In the genomic region with DNA sequence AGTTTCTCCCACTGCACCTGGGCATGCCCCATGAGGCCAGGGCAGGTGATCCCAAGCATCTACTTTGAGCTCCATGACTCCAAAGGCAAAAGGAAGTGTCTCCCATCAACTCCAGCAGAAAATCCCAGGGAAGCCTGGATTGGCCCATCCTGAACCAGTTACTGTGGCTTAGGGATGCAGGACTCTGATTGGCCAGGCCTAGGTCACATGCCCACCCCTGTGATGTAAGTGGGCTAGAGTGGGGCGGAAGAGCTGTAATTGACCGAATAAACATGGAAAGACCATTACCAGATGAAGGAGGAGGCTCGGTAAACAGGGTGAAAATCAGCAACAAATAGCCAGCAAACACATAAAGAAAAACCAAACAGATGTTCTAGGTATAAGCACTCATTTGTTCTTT, we compare ENCODE assay signal across 23 cellular contexts. TPM values are rescaled to one million over a fixed set of nuclear protein-coding genes. Genes with fewer than 3 reads are reported as not detected.
DNase-seq lines count a peak whose midpoint lies in the region; ATAC-seq and TF ChIP-seq lines count a peak whose summit lies in the region.
"Had no signal": no experiment of that assay in that cellular context is flagged by ENCODE, and none has a peak within 500 bp of the region (broad histone marks: within the 10 kb centered on the region; RNA-seq: fewer than 3 reads in every experiment).

No MANE protein-coding gene starts in this region.

- H3K79me2 ChIP-seq in MM.1S (ENCODE audit: low read length): no peaks in the 10 kb centered on the region

- H3K36me3 Mint-ChIP-seq in endodermal cell (ENCODE audit: low read depth): no peaks in the 10 kb centered on the region
- H3K36me3 Mint-ChIP-seq in activated naive CD8-positive, alpha-beta T cell treated with anti-CD3 and anti-CD28 coated beads for 36 hours: no peaks in the 10 kb centered on the region
- H3K36me3 Mint-ChIP-seq: CD4-positive, alpha-beta memory T cell had no signal

- H3K27ac Mint-ChIP-seq in endodermal cell: no peak overlapping the region
- no peak overlapping the region for H3K27ac Mint-ChIP-seq in activated naive CD8-positive, alpha-beta T cell treated with anti-CD3 and anti-CD28 coated beads for 36 hours
- H3K27ac Mint-ChIP-seq: CD4-positive, alpha-beta memory T cell had no signal

- intact Hi-C loops in upper lobe of right lung (cut with DNase I): no loop called here

- H2AFZ ChIP-seq in MM.1S (ENCODE audit: low read length): no peak overlapping the region

- TF ChIP-seq CTCF in AG04450 (IDR thresholded peaks at IDR 0.05; ENCODE audit: low read depth, low read length) (no peak), endodermal cell (conservative IDR thresholded peaks at IDR 0.05) (no peak), upper lobe of right lung (IDR thresholded peaks at IDR 0.05) (no peak), MM.1S (IDR thresholded peaks at IDR 0.05; ENCODE audit: low read length) (no peak)

- ATAC-seq in upper lobe of right lung: no peak
- no peak for ATAC-seq in HG03460 (IDR thresholded peaks at IDR 0.05; ENCODE audit: unreplicated experiment)
- ATAC-seq: GM12878, Panc1 had no signal

- no peak overlapping the region for H3K4me3 Mint-ChIP-seq in endodermal cell
- H3K4me3 Mint-ChIP-seq in activated naive CD8-positive, alpha-beta T cell treated with anti-CD3 and anti-CD28 coated beads for 36 hours: no peak overlapping the region
- H3K4me3 Mint-ChIP-seq: CD4-positive, alpha-beta memory T cell had no signal

- H3K27me3 ChIP-seq in AG04450 (ENCODE audit: control insufficient read depth, insufficient read depth, low read length) (peaks cover 9% of the 10 kb centered on the region), endodermal cell (ENCODE audit: control insufficient read depth, insufficient read depth, low read length, poor library complexity, severe bottlenecking) (no peaks in the 10 kb centered on the region), upper lobe of right lung (peaks cover 21% of the 10 kb centered on the region), MM.1S (replicated peaks; ENCODE audit: insufficient read depth, low read length) (peaks cover 71% of the 10 kb centered on the region)
- H3K27me3 ChIP-seq: BLaER1 treated with 17β-estradiol and CSF1 and Interleukin-3, amounts not matched to agents 10 nM and 100 nM had no signal

- H3K9me3 Mint-ChIP-seq in endodermal cell: peaks cover 19% of the 10 kb centered on the region
- H3K9me3 Mint-ChIP-seq in activated naive CD8-positive, alpha-beta T cell treated with anti-CD3 and anti-CD28 coated beads for 36 hours: peaks cover 6% of the 10 kb centered on the region

- H3K4me2 ChIP-seq in MM.1S (ENCODE audit: low read depth, low read length): no peak overlapping the region
- H3K4me2 ChIP-seq: BLaER1 treated with 17β-estradiol and CSF1 and Interleukin-3, amounts not matched to agents 10 nM and 100 nM; KMS-11 had no signal

- H3K4me1 ChIP-seq in endodermal cell (ENCODE audit: control insufficient read depth, insufficient read depth, low read length): no peaks in the 10 kb centered on the region
- H3K4me1 ChIP-seq in upper lobe of right lung: no peaks in the 10 kb centered on the region
- H3K4me1 ChIP-seq in MM.1S (ENCODE audit: low read length): no peaks in the 10 kb centered on the region
- H3K4me1 ChIP-seq: Caco-2 had no signal

- H3F3A ChIP-seq in MM.1S (ENCODE audit: insufficient read depth, low read length): no peaks in the 10 kb centered on the region

- POLR2A ChIA-PET in AG04450 (lab: Yijun Ruan, JAX): no interaction called here

- peaks cover 6% of the 10 kb centered on the region for H3K27me3 Mint-ChIP-seq in endodermal cell (ENCODE audit: insufficient read depth)
- peaks cover 16% of the 10 kb centered on the region for H3K27me3 Mint-ChIP-seq in activated naive CD8-positive, alpha-beta T cell treated with anti-CD3 and anti-CD28 coated beads for 36 hours

- 85 to 92% methylated on average over 3 of the region's 3 CpGs for WGBS in endodermal cell (ENCODE audit: insufficient coverage in 1 of 2, insufficient read length in 1 of 2), 2 experiments

- H3K27ac ChIP-seq in AG04450 (ENCODE audit: low read depth, low read length) (peak overlapping the region; percentile 11), endodermal cell (ENCODE audit: low read depth, low read length) (no peak overlapping the region), upper lobe of right lung (no peak overlapping the region), MM.1S (ENCODE audit: low read length) (no peak overlapping the region)
- H3K27ac ChIP-seq: BLaER1 treated with 17β-estradiol and CSF1 and Interleukin-3, amounts not matched to agents 10 nM and 100 nM; KMS-11 had no signal

- CTCF ChIA-PET in AG04450 (lab: Charles Lee): interaction anchor here (1.4 kb wide), 1 partner anchor 298 kb away, joined by 3 read pairs; no protein-coding TSS in a partner anchor

- H3K4me3 ChIP-seq in AG04450 (ENCODE audit: low read depth, low read length) (no peak overlapping the region), endodermal cell (ENCODE audit: low read length) (no peak overlapping the region), upper lobe of right lung (no peak overlapping the region), MM.1S (ENCODE audit: low read length) (no peak overlapping the region)
- H3K4me3 ChIP-seq: BLaER1 treated with 17β-estradiol and CSF1 and Interleukin-3, amounts not matched to agents 10 nM and 100 nM; GM12878 had no signal

- H3K9me3 ChIP-seq in AG04450 (ENCODE audit: control insufficient read depth, insufficient read depth, low read length) (peaks cover 14% of the 10 kb centered on the region), endodermal cell (ENCODE audit: control insufficient read depth, low read length) (peaks cover 32% of the 10 kb centered on the region), upper lobe of right lung (peaks cover 3% of the 10 kb centered on the region), MM.1S (replicated peaks; ENCODE audit: insufficient read depth, low read length) (no peaks in the 10 kb centered on the region)

- no peaks in the 10 kb centered on the region for H3K9me2 ChIP-seq in MM.1S (replicated peaks; ENCODE audit: insufficient read depth, low read length)

- H3K9ac ChIP-seq in endodermal cell (ENCODE audit: extremely low read depth, low read length, poor library complexity, severe bottlenecking) (no peak overlapping the region), MM.1S (ENCODE audit: low read length) (no peak overlapping the region)
- H3K9ac ChIP-seq: BLaER1 treated with 17β-estradiol and CSF1 and Interleukin-3, amounts not matched to agents 10 nM and 100 nM; KMS-11 had no signal

- no peaks in the 10 kb centered on the region for H3K4me1 Mint-ChIP-seq in endodermal cell
- H3K4me1 Mint-ChIP-seq in activated naive CD8-positive, alpha-beta T cell treated with anti-CD3 and anti-CD28 coated beads for 36 hours: no peaks in the 10 kb centered on the region
- H3K4me1 Mint-ChIP-seq: CD4-positive, alpha-beta memory T cell had no signal

- H4K20me1 ChIP-seq in MM.1S (ENCODE audit: insufficient read depth, low read length): no peaks in the 10 kb centered on the region
- H4K20me1 ChIP-seq: BLaER1 treated with 17β-estradiol and CSF1 and Interleukin-3, amounts not matched to agents 10 nM and 100 nM had no signal

- DNase-seq in AG04450 (ENCODE audit: low read depth, low spot score): no peak
- peak; percentile 18 for DNase-seq in NCI-H774 (lab: John Stamatoyannopoulos, UW)
- DNase-seq in endodermal cell: peak; percentile 11
- peak; percentile 6 for DNase-seq in upper lobe of right lung
- no peak for DNase-seq in MM.1S
- DNase-seq in activated naive CD8-positive, alpha-beta T cell treated with anti-CD3 and anti-CD28 coated beads for 36 hours: no peak
- DNase-seq: AML-193; Caco-2; CD4-positive, alpha-beta memory T cell; DMS79; EL; GDM1; HCEC 1CT; NCI-H1092; NCI-H1417 treated with DMSO at 0.1 percent for 48 hours; NCI-H187; NCI-H524; SHP77 treated with DMSO at 0.1 percent for 48 hours had no signal

- no peaks in the 10 kb centered on the region for H3K36me3 ChIP-seq in endodermal cell (ENCODE audit: control insufficient read depth, insufficient read depth, low read length)
- no peaks in the 10 kb centered on the region for H3K36me3 ChIP-seq in upper lobe of right lung
- no peaks in the 10 kb centered on the region for H3K36me3 ChIP-seq in MM.1S (replicated peaks; ENCODE audit: insufficient read depth, low read length)
- H3K36me3 ChIP-seq: BLaER1 treated with 17β-estradiol and CSF1 and Interleukin-3, amounts not matched to agents 10 nM and 100 nM had no signal

RNA-seq across cellular contexts. Expression of a gene that starts 45.2 kb away (rescaled TPM):
- polyA plus RNA-seq in AG04450 (2011; rRNA removed): 0.09 and 0.12 TPM in 2 replicates
- polyA minus RNA-seq in AG04450 (2011; rRNA and poly(A)+ RNA removed): 0.09 TPM in 1 of 2 replicates, not detected in the other
- total RNA-seq in endodermal cell: not detected
- 0.32 TPM for polyA plus RNA-seq in endodermal cell (2013, experiment 1 of 2)
- polyA plus RNA-seq in endodermal cell (2013, experiment 2 of 2): not detected
- not detected for total RNA-seq in upper lobe of right lung
- total RNA-seq in activated naive CD8-positive, alpha-beta T cell treated with anti-CD3 and anti-CD28 coated beads for 36 hours: 1 to 10 TPM; 1.1 to 1.5 TPM
- total RNA-seq: Caco-2 had no signal

Comparison
In these comparisons a context has a peak if more than half of its experiments do, and no peak if none do; other contexts are left out.
1. DNase-seq: peak in NCI-H774 (single experiment), endodermal cell (single experiment) and upper lobe of right lung (single experiment); none in AG04450 (single experiment), MM.1S (single experiment) and activated naive CD8-positive, alpha-beta T cell treated with anti-CD3 and anti-CD28 coated beads for 36 hours (single experiment).